ENCODE assay signal across 32 cellular contexts in the genomic region with DNA sequence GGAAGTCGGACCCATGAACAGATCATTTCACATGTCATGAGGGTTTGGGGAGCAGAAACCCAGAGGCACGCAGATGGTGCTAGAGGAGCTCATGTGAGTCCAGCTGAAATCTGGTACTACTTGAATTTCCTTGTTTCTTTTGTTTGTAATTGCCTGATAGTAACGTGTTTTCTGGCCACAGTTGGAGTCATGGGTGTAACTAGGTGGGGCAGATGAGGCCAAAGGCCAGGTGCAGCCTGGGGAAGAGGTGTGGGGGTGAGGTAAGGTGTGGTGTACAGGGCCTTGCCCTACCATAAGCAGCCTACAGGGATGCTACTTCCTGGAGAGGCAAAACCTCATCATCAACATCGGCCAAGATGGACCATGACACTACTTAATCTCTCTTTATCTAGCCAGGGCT.
DNase-seq lines count a peak whose midpoint lies in the region; ATAC-seq, FAIRE-seq and TF ChIP-seq lines count a peak whose summit lies in the region.
"Had no signal": no experiment of that assay in that cellular context is flagged by ENCODE, and none has a peak within 500 bp of the region (broad histone marks: within the 10 kb centered on the region; RNA-seq: fewer than 3 reads in every experiment).

No MANE protein-coding gene starts in this region.

- no peak for FAIRE-seq in small intestine (lab: Jason Lieb, UNC)
- FAIRE-seq: endometrium, GM12891 had no signal

- peak overlapping the region in 3 of 4 donors; percentile 78 to 93 (median 91) for H3K27ac ChIP-seq in Peyer's patch
- H3K27ac ChIP-seq in esophagus squamous epithelium: peak overlapping the region; percentile 64 to 89 (median 85)
- H3K27ac ChIP-seq in small intestine (ENCODE audit: low read depth in 1 of 2, low read length in 1 of 2): peak overlapping the region; percentile 88 to 95
- H3K27ac ChIP-seq: adrenal gland, HL-60, SJCRH30, upper lobe of right lung had no signal

- intact Hi-C loops in esophagus squamous epithelium (cut with DNase I): no loop called here

- no peaks in the 10 kb centered on the region for H3K9me3 ChIP-seq in Peyer's patch
- no peaks in the 10 kb centered on the region for H3K9me3 ChIP-seq in esophagus squamous epithelium
- no peaks in the 10 kb centered on the region for H3K9me3 ChIP-seq in small intestine (ENCODE audit: control insufficient read depth, low read depth)
- H3K9me3 ChIP-seq: adrenal gland, upper lobe of right lung had no signal

- ATAC-seq in HG03095 (IDR thresholded peaks at IDR 0.05; ENCODE audit: unreplicated experiment): no peak
- ATAC-seq: activated T-helper 17 cell treated with anti-CD3 and anti-CD28 coated beads, Interleukin-2, amount 50 U/mL, for 72 hours; left lobe of liver; naive thymus-derived CD4-positive, alpha-beta T cell; stimulated activated effector memory CD8-positive, alpha-beta T cell treated with anti-CD3 and anti-CD28 coated beads, Interleukin-12 subunit alpha, Interleukin-12 subunit beta, amount 100 ng/mL, for 72 hours; upper lobe of right lung had no signal

- TF ChIP-seq POLR2A in Peyer's patch (IDR thresholded peaks at IDR 0.05): peak; percentile 14 to 76
- TF ChIP-seq POLR2A in esophagus squamous epithelium (IDR thresholded peaks at IDR 0.05): no peak

- H3K36me3 ChIP-seq in Peyer's patch: no peaks in the 10 kb centered on the region
- no peaks in the 10 kb centered on the region for H3K36me3 ChIP-seq in esophagus squamous epithelium
- no peaks in the 10 kb centered on the region for H3K36me3 ChIP-seq in small intestine (ENCODE audit: control insufficient read depth in 2 of 2, insufficient read depth in 2 of 2, low read length in 2 of 2)
- H3K36me3 ChIP-seq: adrenal gland, SJCRH30, upper lobe of right lung had no signal

- H3K4me3 ChIP-seq in Peyer's patch: no peak overlapping the region
- no peak overlapping the region for H3K4me3 ChIP-seq in esophagus squamous epithelium
- no peak overlapping the region for H3K4me3 ChIP-seq in small intestine (ENCODE audit: low read depth in 1 of 2, low read length in 2 of 2)
- H3K4me3 ChIP-seq: adrenal gland, SJCRH30, upper lobe of right lung had no signal

- DNase-seq in COLO668 (lab: John Stamatoyannopoulos, UW; ENCODE audit: unreplicated experiment) (peak; percentile 11), Peyer's patch (peak in 2 of 3 donors; percentile 84 to 86), esophagus squamous epithelium (lab: John Stamatoyannopoulos, UW) (no peak), small intestine (peak; percentile 98), hepatic stellate cell (ENCODE audit: low spot score) (no peak), GM19238 (ENCODE audit: insufficient read length, low spot score) (no peak)
- DNase-seq: activated CD4-positive, alpha-beta T cell treated with anti-CD3 and anti-CD28 coated beads for 48 hours; activated naive CD4-positive, alpha-beta T cell treated with anti-CD3 and anti-CD28 coated beads, Interleukin-2, amount 10 ng/mL, durations not matched to agents 7 days and 5 days; adrenal gland; CD4-positive, alpha-beta memory T cell; dermis blood vessel endothelial cell; DMS 273 treated with DMSO at 0.1 percent for 48 hours; H9; hypothalamus; naive thymus-derived CD4-positive, alpha-beta T cell; NCI-H1417 treated with DMSO at 0.1 percent for 48 hours; NCI-H2081; NCI-H774; nucleus accumbens; SJCRH30; stimulated activated CD4-positive, alpha-beta T cell treated with anti-CD3 and anti-CD28 coated beads, Interleukin-15, amount 100 ng/mL, for 24 hours; substantia nigra; SW 1271; T1000; upper lobe of right lung had no signal

- peaks cover 0 to 12% (median 0%) of the 10 kb centered on the region in 4 donors for H3K4me1 ChIP-seq in Peyer's patch
- H3K4me1 ChIP-seq in esophagus squamous epithelium: peaks cover 0 to 56% (median 16%) of the 10 kb centered on the region in 3 donors
- H3K4me1 ChIP-seq in small intestine (ENCODE audit: control insufficient read depth in 2 of 2, insufficient read depth in 1 of 2, low read depth in 1 of 2, low read length in 1 of 2): peaks cover 8 to 10% of the 10 kb centered on the region in 2 donors
- H3K4me1 ChIP-seq: adrenal gland, SJCRH30, upper lobe of right lung had no signal

- 57 to 72% methylated on average over 3 to 4 of the region's 4 CpGs for WGBS in esophagus squamous epithelium, 2 donors
- 13 to 70% (median 43%) methylated on average over 4 of the region's 4 CpGs for WGBS in small intestine, 3 donors

- H3K27me3 ChIP-seq in Peyer's patch: no peaks in the 10 kb centered on the region
- no peaks in the 10 kb centered on the region for H3K27me3 ChIP-seq in esophagus squamous epithelium
- H3K27me3 ChIP-seq in small intestine (ENCODE audit: control insufficient read depth in 2 of 2, insufficient read depth in 2 of 2, low read length in 2 of 2): no peaks in the 10 kb centered on the region
- H3K27me3 ChIP-seq: adrenal gland, upper lobe of right lung had no signal

- peak in 3 of 6 experiments; percentile 80 to 87 (median 81) for TF ChIP-seq CTCF in Peyer's patch (IDR thresholded peaks at IDR 0.05)
- TF ChIP-seq CTCF in esophagus squamous epithelium (IDR thresholded peaks at IDR 0.05): peak in 2 of 6 experiments; percentile 52 to 69

Comparison
In these comparisons a context has a peak if more than half of its experiments do, and no peak if none do; other contexts are left out.
1. DNase-seq: peak in COLO668 (single experiment), Peyer's patch (2 of 3) and small intestine (single experiment); none in esophagus squamous epithelium (single experiment), hepatic stellate cell (single experiment) and GM19238 (single experiment).
2. POLR2A ChIP-seq: peak in Peyer's patch (2 of 2); none in esophagus squamous epithelium (0 of 4).
3. Peak in every context shown above with its lines, with median percentiles within 50 percentile points of each other: H3K27ac ChIP-seq.